Comparison of ENCODE assay signal across 1 cellular context in the genomic region with DNA sequence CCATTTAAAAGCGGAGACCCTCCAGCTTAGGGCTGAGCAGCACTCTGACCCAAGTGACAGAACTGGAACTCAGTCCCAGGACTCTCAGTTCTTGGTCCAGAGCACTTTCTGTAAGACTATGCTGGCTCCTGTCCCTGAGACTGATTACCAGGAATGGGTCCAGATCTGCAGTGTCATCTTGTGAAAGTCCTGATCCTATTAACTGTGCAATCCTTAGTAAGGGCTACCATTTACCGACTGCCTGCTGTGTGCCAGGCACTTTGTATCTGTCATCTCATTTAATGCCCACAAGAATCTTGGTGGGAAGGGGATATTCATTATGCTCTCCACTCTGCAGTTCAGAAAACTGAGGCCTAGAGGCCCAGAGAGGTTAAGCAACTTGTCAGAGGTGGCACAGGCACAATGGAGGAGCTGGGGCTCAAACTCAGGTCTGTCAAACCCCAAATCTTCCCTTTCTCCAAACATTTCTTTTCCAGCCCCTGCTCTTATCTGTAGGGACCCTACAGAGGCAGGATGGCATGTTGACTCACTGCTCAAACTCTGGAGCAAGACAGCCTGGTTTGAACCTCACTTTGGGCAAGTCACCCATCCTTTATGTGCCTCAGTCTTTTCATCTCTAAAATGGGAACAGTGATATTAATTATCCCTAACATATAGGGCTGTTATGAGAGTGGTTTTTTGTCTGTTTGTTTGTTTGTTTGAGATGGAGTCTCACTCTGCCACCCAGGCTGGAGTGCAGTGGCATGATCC.
TF ChIP-seq lines count a peak whose summit lies in the region.

No MANE protein-coding gene starts in this region.

TF ChIP-seq in H1, 55 proteins besides CTCF, POLR2A, EP300 and RAD21:
- TF ChIP-seq ATF2 (IDR thresholded peaks at IDR 0.05; ENCODE audit: low read length) = no peak
- peak; percentile 66; the same call in 1 of the 2 replicates for TF ChIP-seq KDM1A (IDR thresholded peaks at IDR 0.05; ENCODE audit: borderline replicate concordance, low read length)
